ENCODE assay signal across 15 cellular contexts in the genomic region with DNA sequence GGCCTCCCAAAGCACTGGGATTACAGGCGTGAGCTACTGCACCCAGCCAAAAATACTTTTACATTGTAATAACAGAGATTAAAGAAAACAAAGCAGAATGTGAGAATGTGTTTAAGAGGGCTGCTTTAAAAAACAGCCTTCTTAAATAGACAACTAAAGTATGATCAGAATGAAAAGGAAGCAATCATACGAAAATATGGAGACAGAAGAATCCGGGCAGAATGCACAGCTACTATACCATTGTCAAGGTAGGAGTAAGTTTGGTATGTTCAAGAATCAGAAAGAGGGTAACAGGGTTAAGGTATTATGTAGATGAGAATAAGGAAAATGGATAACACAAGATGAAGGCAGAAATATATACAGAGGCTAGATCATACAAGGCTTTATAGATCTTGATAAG.
"Had no signal": no experiment of that assay in that cellular context is flagged by ENCODE, and none has a peak within 500 bp of the region (broad histone marks: within the 10 kb centered on the region; RNA-seq: fewer than 3 reads in every experiment).

No MANE protein-coding gene starts in this region.

- H3K9me3 ChIP-seq: breast epithelium, pancreas, sigmoid colon, thyroid gland had no signal

- H3K9me3 Mint-ChIP-seq: natural killer cell; stimulated activated memory B cell treated with anti-CD40 and anti-IgM and Interleukin-4, amounts not matched to agents 10 μg/mL and 1 μg/mL and 100 μg/mL, for 72 hours had no signal

- H3K27ac Mint-ChIP-seq: stimulated activated memory B cell treated with anti-CD40 and anti-IgM and Interleukin-4, amounts not matched to agents 10 μg/mL and 1 μg/mL and 100 μg/mL, for 72 hours had no signal

- H3K4me3 Mint-ChIP-seq: natural killer cell; stimulated activated memory B cell treated with anti-CD40 and anti-IgM and Interleukin-4, amounts not matched to agents 10 μg/mL and 1 μg/mL and 100 μg/mL, for 72 hours had no signal

- H3K27me3 Mint-ChIP-seq: stimulated activated memory B cell treated with anti-CD40 and anti-IgM and Interleukin-4, amounts not matched to agents 10 μg/mL and 1 μg/mL and 100 μg/mL, for 72 hours had no signal

- DNase-seq: activated naive CD4-positive, alpha-beta T cell; cortex of kidney; erythroblast; foreskin melanocyte; glutamatergic neuron; hippocampal formation; left cardiac atrium; mesenchymal stem cell; natural killer cell; pancreas; sigmoid colon; stimulated activated CD4-positive, alpha-beta T cell treated with anti-CD3 and anti-CD28 coated beads, Interleukin-4, amount 100 ng/mL, for 24 hours; thyroid gland had no signal

- H3K27me3 ChIP-seq: breast epithelium, pancreas, sigmoid colon, thyroid gland had no signal

- H3K4me3 ChIP-seq: breast epithelium, pancreas, sigmoid colon, thyroid gland had no signal

- H3K27ac ChIP-seq: breast epithelium, pancreas, sigmoid colon, thyroid gland had no signal

- H3K4me1 ChIP-seq: breast epithelium, pancreas had no signal

- ATAC-seq: left cardiac atrium; natural killer cell; pancreas; stimulated activated memory B cell treated with anti-CD40 and anti-IgM and Interleukin-4, amounts not matched to agents 10 μg/mL and 1 μg/mL and 100 μg/mL, for 72 hours had no signal
